8 cellular contexts compared by ENCODE assay signal in genomic region chr12:5965950-5966383, GRCh38. TPM values are rescaled to one million over a fixed set of nuclear protein-coding genes. Genes with fewer than 3 reads are reported as not detected.
A peak's percentile ranks its signal among the peaks of the same experiment; 100 is the strongest.
DNase-seq lines count a peak whose midpoint lies in the region; ATAC-seq and TF ChIP-seq lines count a peak whose summit lies in the region.

No MANE protein-coding gene starts in this region.

- POLR2A ChIA-PET in CD8-positive, alpha-beta T cell (lab: Charles Lee): no interaction called here

- H3K4me3 Mint-ChIP-seq in CD8-positive, alpha-beta T cell: no peak overlapping the region

- no peaks in the 10 kb centered on the region for H3K4me1 Mint-ChIP-seq in CD8-positive, alpha-beta T cell (ENCODE audit: low read depth)

- H2AFZ ChIP-seq in OCI-LY3 (ENCODE audit: low read depth, low read length): peak overlapping the region; percentile 52

- peaks cover 16% of the 10 kb centered on the region for H3K27me3 Mint-ChIP-seq in CD8-positive, alpha-beta T cell (ENCODE audit: low read depth)

- no peaks in the 10 kb centered on the region for H3K27me3 ChIP-seq in CD8-positive, alpha-beta T cell (ENCODE audit: insufficient read depth, low read length)
- H3K27me3 ChIP-seq in OCI-LY3 (ENCODE audit: low read depth, low read length): peaks cover 7% of the 10 kb centered on the region; the same call in 1 of the 2 replicates

- TF ChIP-seq CTCF in CD8-positive, alpha-beta T cell (IDR thresholded peaks at IDR 0.05): peak; percentile 72
- TF ChIP-seq CTCF in OCI-LY3 (IDR thresholded peaks at IDR 0.05; ENCODE audit: low read depth, low read length): peak; percentile 73

- H3K27ac ChIP-seq in CD8-positive, alpha-beta T cell (ENCODE audit: low read depth, low read length): no peak overlapping the region
- no peak overlapping the region for H3K27ac ChIP-seq in OCI-LY3 (ENCODE audit: low read length)

- no peaks in the 10 kb centered on the region for H3K4me1 ChIP-seq in CD8-positive, alpha-beta T cell (ENCODE audit: insufficient read depth, low read length)
- H3K4me1 ChIP-seq in OCI-LY3 (ENCODE audit: low read length): no peaks in the 10 kb centered on the region

- no peaks in the 10 kb centered on the region for H3K36me3 Mint-ChIP-seq in CD8-positive, alpha-beta T cell

- H3K4me3 ChIP-seq in CD8-positive, alpha-beta T cell (ENCODE audit: low read depth, low read length): no peak overlapping the region
- H3K4me3 ChIP-seq in OCI-LY3 (ENCODE audit: low read length): no peak overlapping the region

- no peak overlapping the region for H3K4me2 ChIP-seq in OCI-LY3 (ENCODE audit: low read length)

- DNase-seq in CD8-positive, alpha-beta T cell: peak; percentile 31 to 63 (median 35)
- peak; percentile 11 for DNase-seq in activated T-helper 9 cell treated with anti-CD3 and anti-CD28 coated beads, Interleukin-2, amount 50 U/mL, for 16 hours (ENCODE audit: low read depth)
- DNase-seq in glomerular visceral epithelial cell (ENCODE audit: extremely low spot score) (peak; percentile 47), pons (ENCODE audit: low spot score) (peak; percentile 34), NK-92 (lab: John Stamatoyannopoulos, UW; ENCODE audit: unreplicated experiment) (no peak)

- CTCF ChIA-PET in CD8-positive, alpha-beta T cell (lab: Charles Lee): interaction anchor here (0.8 to 2.4 kb wide), 8 partner anchors 8 to 73 kb away, joined by 3 to 5 read pairs (median 4); no protein-coding TSS in a partner anchor

- H3K79me2 ChIP-seq in OCI-LY3 (ENCODE audit: low read length): no peaks in the 10 kb centered on the region

- peak; percentile 73 for ATAC-seq in CD8-positive, alpha-beta T cell
- peak; percentile 44 for ATAC-seq in HG02642 (IDR thresholded peaks at IDR 0.05; ENCODE audit: poor library complexity, unreplicated experiment)
- ATAC-seq in GM21576 (IDR thresholded peaks at IDR 0.05; ENCODE audit: unreplicated experiment): no peak

- intact Hi-C loops in CD8-positive, alpha-beta T cell (cut with DNase I, micrococcal nuclease): loop anchor here (1.0 kb wide), 2 partner anchors 73 to 74 kb away; no protein-coding TSS in a partner anchor

- H4K20me1 ChIP-seq in OCI-LY3 (ENCODE audit: insufficient read depth, low read length): no peaks in the 10 kb centered on the region

- no peak overlapping the region for H3K9ac ChIP-seq in OCI-LY3 (ENCODE audit: low read length)

- no peaks in the 10 kb centered on the region for H3K9me3 ChIP-seq in CD8-positive, alpha-beta T cell (ENCODE audit: low read length)
- no peaks in the 10 kb centered on the region for H3K9me3 ChIP-seq in OCI-LY3 (ENCODE audit: insufficient read depth, low read length)

- no peaks in the 10 kb centered on the region for H3K9me3 Mint-ChIP-seq in CD8-positive, alpha-beta T cell

- H3K36me3 ChIP-seq in CD8-positive, alpha-beta T cell (ENCODE audit: insufficient read depth, low read length): no peaks in the 10 kb centered on the region
- H3K36me3 ChIP-seq in OCI-LY3 (replicated peaks; ENCODE audit: low read depth, low read length): no peaks in the 10 kb centered on the region

- no peak overlapping the region for H3K27ac Mint-ChIP-seq in CD8-positive, alpha-beta T cell

RNA-seq across cellular contexts. Expression of gene ANO2, which starts 20.9 kb away (rescaled TPM):
- total RNA-seq in CD8-positive, alpha-beta T cell: not detected
